8 cellular contexts compared by ENCODE assay signal in the genomic region with DNA sequence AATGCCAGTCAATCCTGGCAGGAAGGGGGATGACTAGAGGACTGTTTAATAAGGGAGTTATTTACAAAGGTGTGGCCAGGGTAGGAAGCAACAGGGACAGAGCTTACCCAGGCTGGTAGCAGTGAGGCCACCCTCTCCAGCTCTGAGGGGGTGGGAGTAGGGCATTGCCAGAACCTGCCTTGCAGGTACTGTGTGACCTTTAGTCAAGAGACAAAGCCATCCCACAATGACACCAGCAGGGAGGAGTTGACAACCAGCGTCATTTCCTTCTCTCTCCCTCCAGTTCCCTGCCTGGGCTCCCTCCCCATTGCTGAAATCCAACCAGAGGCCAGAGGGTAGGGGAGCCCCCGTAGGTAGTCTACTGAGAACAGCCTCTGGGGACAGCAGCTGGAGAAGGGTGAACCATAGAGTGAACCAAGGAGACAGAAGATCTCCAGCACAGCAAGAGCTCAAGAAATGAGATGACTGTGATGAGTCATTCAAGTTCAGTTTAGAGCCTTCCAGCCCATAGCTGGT. TPM values are rescaled to one million over a fixed set of nuclear protein-coding genes. Genes with fewer than 3 reads are reported as not detected.
DNase-seq lines count a peak whose midpoint lies in the region; ATAC-seq, FAIRE-seq and TF ChIP-seq lines count a peak whose summit lies in the region.

No MANE protein-coding gene starts in this region.

- DNase-seq in GM18507 (ENCODE audit: extremely low spot score, insufficient read length, low read depth) (peak; percentile 4), NCI-H146 treated with DMSO at 0.1 percent for 48 hours (lab: John Stamatoyannopoulos, UW; ENCODE audit: unreplicated experiment) (peak; percentile 8), mesenchymal stem cell (peak; percentile 43), Right ventricle myocardium superior (no peak), osteoblast (ENCODE audit: insufficient read length, low spot score, missing footprints) (no peak), sciatic nerve (ENCODE audit: low spot score) (no peak)

- H3K14ac ChIP-seq in mesenchymal stem cell (ENCODE audit: low read length in 2 of 2): peak overlapping the region in 1 of 2 experiments; percentile 57

- H3K79me2 ChIP-seq in osteoblast (ENCODE audit: insufficient read depth, low read length): no peaks in the 10 kb centered on the region

- peak overlapping the region in 1 of 2 experiments; percentile 38 for H3K4ac ChIP-seq in mesenchymal stem cell (ENCODE audit: low read depth in 1 of 2, low read length in 2 of 2)

- no peak overlapping the region for H2AFZ ChIP-seq in mesenchymal stem cell (ENCODE audit: low read depth, low read length)
- H2AFZ ChIP-seq in osteoblast (ENCODE audit: low read length): no peak overlapping the region

- intact Hi-C loops in Right ventricle myocardium superior (cut with DNase I) (no loop called here), sciatic nerve (cut with DNase I) (no loop called here)

- FAIRE-seq in GM18507 (lab: Jason Lieb, UNC): no peak

- H3K23ac ChIP-seq in mesenchymal stem cell (ENCODE audit: low read length in 2 of 2): peak overlapping the region in 1 of 2 experiments; percentile 43

- no peak overlapping the region for H3K27ac ChIP-seq in mesenchymal stem cell (ENCODE audit: low read length, poor library complexity, severe bottlenecking)
- no peak overlapping the region for H3K27ac ChIP-seq in osteoblast (ENCODE audit: low read depth, low read length)
- H3K27ac ChIP-seq in gastroesophageal sphincter: no peak overlapping the region

- peak overlapping the region; percentile 84 for H2BK15ac ChIP-seq in mesenchymal stem cell (ENCODE audit: low read depth, poor library complexity, severe bottlenecking)

- no peak for TF ChIP-seq CTCF in osteoblast (IDR thresholded peaks at IDR 0.05; ENCODE audit: extremely low read depth, low read depth, low read length)
- no peak for TF ChIP-seq CTCF in gastroesophageal sphincter (IDR thresholded peaks at IDR 0.05)

- no peak for TF ChIP-seq POLR2A in gastroesophageal sphincter (IDR thresholded peaks at IDR 0.05)

- H2BK120ac ChIP-seq in mesenchymal stem cell (ENCODE audit: low read depth, low read length): no peak overlapping the region

- H3K9me3 ChIP-seq in mesenchymal stem cell (ENCODE audit: control insufficient read depth, low read length) (peaks cover 12% of the 10 kb centered on the region), osteoblast (ENCODE audit: low read depth, low read length) (peaks cover 4% of the 10 kb centered on the region), gastroesophageal sphincter (peaks cover 0 to 14% (median 0%) of the 10 kb centered on the region in 3 donors)

- H2BK5ac ChIP-seq in mesenchymal stem cell (ENCODE audit: low read depth, low read length, poor library complexity, severe bottlenecking): no peak overlapping the region

- peak overlapping the region; percentile 44 for H4K91ac ChIP-seq in mesenchymal stem cell (ENCODE audit: low read length)

- H2AK5ac ChIP-seq in mesenchymal stem cell (ENCODE audit: low read length, severe bottlenecking): no peak overlapping the region

- 50% methylated on average over 1 of the region's 2 CpGs for WGBS in mesenchymal stem cell
- 80 to 100% methylated on average over 1 to 2 of the region's 2 CpGs for WGBS in gastroesophageal sphincter (ENCODE audit: low coverage in 1 of 2), 2 donors

- no peaks in the 10 kb centered on the region for H3K36me3 ChIP-seq in mesenchymal stem cell (ENCODE audit: control insufficient read depth in 1 of 2, insufficient read depth in 2 of 2, low read depth in 1 of 2, low read length in 2 of 2)
- no peaks in the 10 kb centered on the region for H3K36me3 ChIP-seq in osteoblast (ENCODE audit: insufficient read depth, low read length)
- H3K36me3 ChIP-seq in gastroesophageal sphincter: no peaks in the 10 kb centered on the region

- ATAC-seq in GM21737 (IDR thresholded peaks at IDR 0.05; ENCODE audit: unreplicated experiment): peak; percentile 67
- ATAC-seq in Right ventricle myocardium superior (ENCODE audit: poor library complexity): no peak
- ATAC-seq in gastroesophageal sphincter: no peak
- no peak for ATAC-seq in sciatic nerve

- no peak overlapping the region for H4K8ac ChIP-seq in mesenchymal stem cell (ENCODE audit: low read length)

- peak overlapping the region in 1 of 2 experiments; percentile 68 for H2BK12ac ChIP-seq in mesenchymal stem cell (ENCODE audit: low read length in 2 of 2)

- H3K4me1 ChIP-seq in mesenchymal stem cell (ENCODE audit: control insufficient read depth, insufficient read depth, low read depth, low read length) (peaks cover 3% of the 10 kb centered on the region), osteoblast (ENCODE audit: insufficient read depth, low read length) (no peaks in the 10 kb centered on the region), gastroesophageal sphincter (no peaks in the 10 kb centered on the region)

- no peaks in the 10 kb centered on the region for H3K79me1 ChIP-seq in mesenchymal stem cell (replicated peaks; ENCODE audit: low read length, poor library complexity, severe bottlenecking)

- H3K4me2 ChIP-seq in mesenchymal stem cell (ENCODE audit: low read length, poor library complexity, severe bottlenecking): no peak overlapping the region
- H3K4me2 ChIP-seq in osteoblast (ENCODE audit: insufficient read depth, low read length): no peak overlapping the region

- TF ChIP-seq EP300 in gastroesophageal sphincter (IDR thresholded peaks at IDR 0.05): no peak

- H4K20me1 ChIP-seq in osteoblast (ENCODE audit: insufficient read depth, low read length): peaks cover 2% of the 10 kb centered on the region

- H3K9ac ChIP-seq in mesenchymal stem cell (ENCODE audit: low read length): no peak overlapping the region

- no peak overlapping the region for H3K4me3 ChIP-seq in mesenchymal stem cell (ENCODE audit: insufficient read depth in 1 of 2, low read depth in 1 of 2, low read length in 2 of 2)
- H3K4me3 ChIP-seq in osteoblast (ENCODE audit: insufficient read depth, low read length): no peak overlapping the region
- no peak overlapping the region for H3K4me3 ChIP-seq in gastroesophageal sphincter

- peaks cover 12 to 25% of the 10 kb centered on the region in 2 experiments for H3K27me3 ChIP-seq in mesenchymal stem cell (ENCODE audit: control insufficient read depth in 1 of 2, insufficient read depth in 1 of 2, low read length in 2 of 2)
- peaks cover 6% of the 10 kb centered on the region for H3K27me3 ChIP-seq in osteoblast (ENCODE audit: insufficient read depth, low read length)
- H3K27me3 ChIP-seq in gastroesophageal sphincter: peaks cover 15% of the 10 kb centered on the region

- peak overlapping the region; percentile 14 to 76 for H3K18ac ChIP-seq in mesenchymal stem cell (ENCODE audit: low read depth in 1 of 2, low read length in 2 of 2)

RNA-seq across cellular contexts. Expression of a gene that starts 33.3 kb away (rescaled TPM):
- polyA plus RNA-seq in mesenchymal stem cell (2013, experiment 1 of 2): 5.8 TPM
- 6.8 TPM for polyA plus RNA-seq in mesenchymal stem cell (2013, experiment 2 of 2)
- total RNA-seq in Right ventricle myocardium superior (8.3 TPM), osteoblast (37.7 and 40.2 TPM in 2 replicates), gastroesophageal sphincter (10 to 100 TPM in 3 of 4 donors, 1 to 10 TPM in 1; 10.0 to 24.6 (median 13.4) TPM), sciatic nerve (49.8 TPM)

Comparison
In these comparisons a context has a peak if more than half of its experiments do, and no peak if none do; other contexts are left out.
1. DNase-seq: peak in GM18507 (single experiment), NCI-H146 treated with DMSO at 0.1 percent for 48 hours (single experiment) and mesenchymal stem cell (single experiment); none in Right ventricle myocardium superior (single experiment), osteoblast (single experiment) and sciatic nerve (single experiment).